8 cellular contexts compared by ENCODE assay signal in the genomic region with DNA sequence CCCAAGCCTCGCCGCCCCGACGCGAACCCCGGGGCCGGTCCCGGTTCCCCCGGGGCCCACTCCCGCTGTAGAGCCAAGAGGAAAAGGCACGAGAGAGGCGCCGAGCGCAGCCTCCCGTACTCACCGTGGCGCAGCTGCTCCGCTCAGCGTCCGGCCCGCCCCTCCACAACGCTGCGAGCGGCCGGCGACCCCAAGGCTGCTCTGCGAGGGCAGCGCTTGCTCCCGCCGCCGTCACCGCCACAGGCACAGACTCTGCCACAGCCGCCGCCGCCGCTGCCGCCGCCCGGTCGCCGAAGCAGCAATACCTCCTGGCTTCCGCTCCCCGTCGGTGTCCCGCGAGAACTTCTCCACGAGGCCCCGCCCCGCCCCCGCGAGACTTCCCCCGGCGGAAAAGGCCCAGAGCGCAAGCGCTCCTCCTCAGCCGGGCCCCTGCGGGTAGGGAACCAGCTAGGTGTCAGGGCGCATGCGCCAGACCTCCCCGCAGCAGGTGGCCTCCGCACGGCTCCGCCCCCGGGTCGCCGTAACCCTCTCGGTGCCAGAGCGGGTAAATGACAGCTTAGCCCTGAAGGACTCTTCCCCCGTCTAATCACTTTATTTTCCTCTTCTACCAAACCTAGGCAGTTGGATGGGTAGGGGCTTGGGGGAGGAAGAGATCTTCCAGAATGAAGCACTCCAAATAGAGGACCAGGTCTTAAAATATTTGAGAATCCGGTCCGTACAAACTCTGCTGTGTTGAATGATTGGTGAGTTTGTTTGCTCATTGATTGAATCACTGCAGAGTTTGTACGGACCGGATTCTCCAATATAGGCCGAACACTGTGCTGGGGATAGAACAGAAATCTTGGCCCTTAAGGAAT. TPM values are rescaled to one million over a fixed set of nuclear protein-coding genes. Genes with fewer than 3 reads are reported as not detected.
DNase-seq lines count a peak whose midpoint lies in the region; ATAC-seq and TF ChIP-seq lines count a peak whose summit lies in the region.

A gene (minus strand): TSS at position 314 of the 857 bp plus-strand sequence. CDS start 12,050 bp downstream, outside the sequence.

- H3K9ac ChIP-seq in muscle layer of colon (ENCODE audit: low read length): peak within 1 kb of the TSS; percentile 80

- ATAC-seq in GM21737 (IDR thresholded peaks at IDR 0.05; ENCODE audit: unreplicated experiment) (peak; percentile 69), esophagus mucosa (peak; percentile 97)

- peak in 2 of 6 experiments; percentile 0 to 2 for TF ChIP-seq CTCF in Peyer's patch (IDR thresholded peaks at IDR 0.05)

- TF ChIP-seq POLR2A in Peyer's patch (IDR thresholded peaks at IDR 0.05): peak; percentile 82 to 93

- peaks cover 17% of the 10 kb centered on the region; the same call in 1 of the 2 replicates for H3K36me3 ChIP-seq in KOPT-K1 (ENCODE audit: insufficient read depth, low read length)
- no peaks in the 10 kb centered on the region for H3K36me3 ChIP-seq in Peyer's patch
- H3K36me3 ChIP-seq in muscle layer of colon (ENCODE audit: insufficient read depth, low read length): no peaks in the 10 kb centered on the region

- H3K4me3 ChIP-seq in Peyer's patch: peak within 1 kb of the TSS; percentile 70 to 99 (median 90)
- peak within 1 kb of the TSS; percentile 65 to 94 for H3K4me3 ChIP-seq in muscle layer of colon (ENCODE audit: low read depth in 1 of 2, low read length in 2 of 2)

- H3K9me3 ChIP-seq in KOPT-K1 (ENCODE audit: insufficient read depth, low read length, poor library complexity, severe bottlenecking): no peaks in the 10 kb centered on the region
- no peaks in the 10 kb centered on the region for H3K9me3 ChIP-seq in Peyer's patch
- H3K9me3 ChIP-seq in muscle layer of colon (ENCODE audit: low read length): no peaks in the 10 kb centered on the region

- H3K27ac ChIP-seq in KOPT-K1 (ENCODE audit: low read depth, low read length, poor library complexity, severe bottlenecking): peak within 1 kb of the TSS; percentile 89
- H3K27ac ChIP-seq in Peyer's patch: peak within 1 kb of the TSS; percentile 92 to 98 (median 95)
- peak within 1 kb of the TSS; percentile 97 for H3K27ac ChIP-seq in muscle layer of colon (ENCODE audit: low read depth, low read length)

- DNase-seq in DMS153 (lab: John Stamatoyannopoulos, UW) (peak; percentile 92), Peyer's patch (peak; percentile 97 to 100 (median 99))
- DNase-seq in activated T-cell treated with anti-CD3 and anti-CD28 coated beads, Interleukin-2, amount 50 U/mL, for 48 hours: peak; percentile 100
- DNase-seq in stimulated activated CD8-positive, alpha-beta memory T cell treated with anti-CD3 and anti-CD28 coated beads, Interleukin-7, amount 100 ng/mL, for 1 hour (ENCODE audit: low read depth in 2 of 2): peak; percentile 99 to 100

- H3K4me1 ChIP-seq in Peyer's patch (peaks cover 0 to 35% (median 7%) of the 10 kb centered on the region in 4 donors), muscle layer of colon (ENCODE audit: insufficient read depth, low read length) (peaks cover 23% of the 10 kb centered on the region)

- H3K27me3 ChIP-seq in Peyer's patch (no peaks in the 10 kb centered on the region), muscle layer of colon (ENCODE audit: control insufficient read depth in 1 of 2, insufficient read depth in 2 of 2, low read length in 2 of 2) (no peaks in the 10 kb centered on the region)

RNA-seq across cellular contexts. Expression of the gene that starts here (rescaled TPM):
- 100 to 1,000 TPM in 2 of 4 donors, 10 to 100 TPM in 2; 64.8 to 120 (median 98.3) TPM for total RNA-seq in Peyer's patch
- total RNA-seq in esophagus mucosa: 64.4 TPM

Comparison
In these comparisons a context has a peak if more than half of its experiments do, and no peak if none do; other contexts are left out.
1. Peak in every context shown above with its lines: DNase-seq, ATAC-seq, H3K4me3 ChIP-seq and H3K27ac ChIP-seq.